21 cellular contexts compared by ENCODE assay signal in genomic region chr7:128192497-128193142, GRCh38. TPM values are rescaled to one million over a fixed set of nuclear protein-coding genes. Genes with fewer than 3 reads are reported as not detected.
DNase-seq lines count a peak whose midpoint lies in the region; ATAC-seq and TF ChIP-seq lines count a peak whose summit lies in the region.
"Had no signal": no experiment of that assay in that cellular context is flagged by ENCODE, and none has a peak within 500 bp of the region (broad histone marks: within the 10 kb centered on the region; RNA-seq: fewer than 3 reads in every experiment).

No MANE protein-coding gene starts in this region.

- no peak overlapping the region for H3K4me3 Mint-ChIP-seq in activated CD8-positive, alpha-beta memory T cell treated with anti-CD3 and anti-CD28 coated beads, Interleukin-2, amount 10 ng/mL, durations not matched to agents 7 days and 5 days

- peak; percentile 15 for DNase-seq in activated CD8-positive, alpha-beta memory T cell treated with anti-CD3 and anti-CD28 coated beads for 24 hours
- DNase-seq in activated CD8-positive, alpha-beta memory T cell treated with anti-CD3 and anti-CD28 coated beads, Interleukin-2, amount 50 U/mL, for 4 hours, result no peak
- DNase-seq in activated CD8-positive, alpha-beta memory T cell treated with anti-CD3 and anti-CD28 coated beads, Interleukin-2, amount 10 ng/mL, durations not matched to agents 7 days and 5 days, result peak; percentile 12
- DNase-seq in testis, result peak; percentile 10
- no peak for DNase-seq in inferior parietal cortex (ENCODE audit: extremely low spot score)
- DNase-seq in SHP77 treated with DMSO at 0.1 percent for 48 hours (lab: John Stamatoyannopoulos, UW), result no peak
- DNase-seq in dermis blood vessel endothelial cell, result no peak
- DNase-seq: COR-L47, GOT3, MG63, NCI-H1092 treated with DMSO at 0.1 percent for 48 hours, NCI-H1694, NCI-H2107, NCI-H226, NCI-H69 had no signal

- TF ChIP-seq POLR2A in testis (IDR thresholded peaks at IDR 0.05), result no peak

- H3K36me3 ChIP-seq in testis (ENCODE audit: low read depth, missing control alignments), result no peaks in the 10 kb centered on the region
- H3K36me3 ChIP-seq: MG63 had no signal

- H3K4me3 ChIP-seq in iPS-18c (ENCODE audit: insufficient read depth, low read depth, low read length) (peak overlapping the region; percentile 36; the same call in 1 of the 2 replicates), testis (no peak overlapping the region)
- H3K4me3 ChIP-seq: MG63 had no signal

- intact Hi-C loops in testis (cut with DNase I; ENCODE audit: low total_unique reads), result no loop called here

- H3K4me1 ChIP-seq in testis, result no peaks in the 10 kb centered on the region

- CTCF ChIA-PET in activated CD8-positive, alpha-beta memory T cell treated with anti-CD3 and anti-CD28 coated beads, Interleukin-2, amount 10 ng/mL, durations not matched to agents 7 days and 5 days (lab: Charles Lee), result interaction anchor here (1.3 kb wide), 1 partner anchor 58 kb away, joined by 3 read pairs; no protein-coding TSS in a partner anchor

- H3K27ac ChIP-seq in testis, result no peak overlapping the region
- H3K27ac ChIP-seq: C4-2B had no signal

- H3K4me1 Mint-ChIP-seq in activated CD8-positive, alpha-beta memory T cell treated with anti-CD3 and anti-CD28 coated beads, Interleukin-2, amount 10 ng/mL, durations not matched to agents 7 days and 5 days, result peaks cover 5% of the 10 kb centered on the region

- ATAC-seq in activated CD8-positive, alpha-beta memory T cell treated with anti-CD3 and anti-CD28 coated beads, Interleukin-2, amount 10 ng/mL, durations not matched to agents 7 days and 5 days, result no peak
- ATAC-seq: Panc1, Right ventricle myocardium inferior, SK-N-SH treated with all-trans-retinoic acid at 6 μM for 48 hours had no signal

- H3K36me3 Mint-ChIP-seq in activated CD8-positive, alpha-beta memory T cell treated with anti-CD3 and anti-CD28 coated beads, Interleukin-2, amount 10 ng/mL, durations not matched to agents 7 days and 5 days, result peaks cover 13% of the 10 kb centered on the region

- 31 to 44% methylated on average over 19 of the region's 19 CpGs for WGBS in testis, 2 donors

- H3K9me3 Mint-ChIP-seq in activated CD8-positive, alpha-beta memory T cell treated with anti-CD3 and anti-CD28 coated beads, Interleukin-2, amount 10 ng/mL, durations not matched to agents 7 days and 5 days (ENCODE audit: low read depth), result peaks cover 20% of the 10 kb centered on the region

- H3K9me3 ChIP-seq in iPS-18c (ENCODE audit: control insufficient read depth, insufficient read depth, low read length), result peaks cover 2% of the 10 kb centered on the region
- H3K9me3 ChIP-seq in testis, result no peaks in the 10 kb centered on the region

- H3K27me3 ChIP-seq in testis, result no peaks in the 10 kb centered on the region
- H3K27me3 ChIP-seq: MG63 had no signal

- H3K27me3 Mint-ChIP-seq in activated CD8-positive, alpha-beta memory T cell treated with anti-CD3 and anti-CD28 coated beads, Interleukin-2, amount 10 ng/mL, durations not matched to agents 7 days and 5 days, result peaks cover 38% of the 10 kb centered on the region

- TF ChIP-seq CTCF in testis (IDR thresholded peaks at IDR 0.05), result no peak

- no peak overlapping the region for H3K27ac Mint-ChIP-seq in activated CD8-positive, alpha-beta memory T cell treated with anti-CD3 and anti-CD28 coated beads, Interleukin-2, amount 10 ng/mL, durations not matched to agents 7 days and 5 days

RNA-seq across cellular contexts. Expression of gene LEP, which starts 48.5 kb away (rescaled TPM):
- total RNA-seq in activated CD8-positive, alpha-beta memory T cell treated with anti-CD3 and anti-CD28 coated beads, Interleukin-2, amount 10 ng/mL, durations not matched to agents 7 days and 5 days, result not detected
- total RNA-seq in testis (under 1 TPM; 0.31 to 0.55 TPM), dermis blood vessel endothelial cell (not detected in 2 replicates)
- 0.46 TPM for polyA plus RNA-seq in testis (ENCODE audit: insufficient read depth, low read depth, low replicate concordance)
- total RNA-seq: A172 had no signal

Comparison
In these comparisons a context has a peak if more than half of its experiments do, and no peak if none do; other contexts are left out.
1. DNase-seq: peak in activated CD8-positive, alpha-beta memory T cell treated with anti-CD3 and anti-CD28 coated beads for 24 hours (single experiment), activated CD8-positive, alpha-beta memory T cell treated with anti-CD3 and anti-CD28 coated beads, Interleukin-2, amount 10 ng/mL, durations not matched to agents 7 days and 5 days (single experiment) and testis (single experiment); none in activated CD8-positive, alpha-beta memory T cell treated with anti-CD3 and anti-CD28 coated beads, Interleukin-2, amount 50 U/mL, for 4 hours (single experiment), inferior parietal cortex (single experiment), SHP77 treated with DMSO at 0.1 percent for 48 hours (single experiment) and dermis blood vessel endothelial cell (single experiment).